Comparison of ENCODE assay signal across 7 cellular contexts in genomic region chr19:22633706-22634449, GRCh38.
A peak's percentile ranks its signal among the peaks of the same experiment; 100 is the strongest.
DNase-seq lines count a peak whose midpoint lies in the region; ATAC-seq lines count a peak whose summit lies in the region.
"Not testable (repeated sequence)": the region's sequence is repeated elsewhere in the genome, so short reads cannot be mapped to it uniquely, and the experiment has no call there.

TSS of gene ZNF492 (plus strand) at chr19:22634324. CDS start at chr19:22653400, 19,076 bp downstream.

- peak; percentile 83 for ATAC-seq in GM19023 (IDR thresholded peaks at IDR 0.05; ENCODE audit: unreplicated experiment)
- ATAC-seq in activated naive CD8-positive, alpha-beta T cell treated with anti-CD3 and anti-CD28 coated beads, Interleukin-2, amount 50 U/mL, for 24 hours = peak; percentile 97

- peak; percentile 49 for DNase-seq in NCI-H1092 treated with DMSO at 0.1 percent for 48 hours (lab: John Stamatoyannopoulos, UW)
- DNase-seq in activated CD4-positive, alpha-beta T cell treated with anti-CD3 and anti-CD28 coated beads for 24 hours (ENCODE audit: low read depth in 2 of 2) = peak; percentile 62 to 69
- peak; percentile 77 for DNase-seq in activated naive CD8-positive, alpha-beta T cell treated with anti-CD3 and anti-CD28 coated beads, Interleukin-2, amount 50 U/mL, for 24 hours
- peak; percentile 83 for DNase-seq in fibroblast of the conjunctiva (ENCODE audit: low read depth)
- DNase-seq in stimulated activated CD4-positive, alpha-beta T cell treated with anti-CD3 and anti-CD28 coated beads, Interleukin-4, amount 100 ng/mL, for 4 hours = peak; percentile 72 to 80

- H3K27me3 Mint-ChIP-seq in activated naive CD8-positive, alpha-beta T cell treated with anti-CD3 and anti-CD28 coated beads, Interleukin-2, amount 50 U/mL, for 24 hours = not testable (repeated sequence)

- peak within 1 kb of the TSS; percentile 30 to 80 for H3K4me3 ChIP-seq in muscle layer of duodenum (ENCODE audit: low read depth in 1 of 2, low read length in 2 of 2)

- H3K36me3 ChIP-seq in muscle layer of duodenum (ENCODE audit: control insufficient read depth in 1 of 2, insufficient read depth in 2 of 2, low read length in 2 of 2) = not testable (repeated sequence)

- peak within 1 kb of the TSS; percentile 90 for H3K27ac Mint-ChIP-seq in activated naive CD8-positive, alpha-beta T cell treated with anti-CD3 and anti-CD28 coated beads, Interleukin-2, amount 50 U/mL, for 24 hours

- H3K4me3 Mint-ChIP-seq in activated naive CD8-positive, alpha-beta T cell treated with anti-CD3 and anti-CD28 coated beads, Interleukin-2, amount 50 U/mL, for 24 hours = peak within 1 kb of the TSS; percentile 92

- H3K4me1 Mint-ChIP-seq in activated naive CD8-positive, alpha-beta T cell treated with anti-CD3 and anti-CD28 coated beads, Interleukin-2, amount 50 U/mL, for 24 hours = peaks cover 12% of the 10 kb centered on the region

- H3K36me3 Mint-ChIP-seq in activated naive CD8-positive, alpha-beta T cell treated with anti-CD3 and anti-CD28 coated beads, Interleukin-2, amount 50 U/mL, for 24 hours (ENCODE audit: low read depth) = not testable (repeated sequence)

- peaks cover 12% of the 10 kb centered on the region for H3K9me3 Mint-ChIP-seq in activated naive CD8-positive, alpha-beta T cell treated with anti-CD3 and anti-CD28 coated beads, Interleukin-2, amount 50 U/mL, for 24 hours

- H3K27me3 ChIP-seq in muscle layer of duodenum (ENCODE audit: low read depth, low read length) = not testable (repeated sequence)

- H3K9me3 ChIP-seq in muscle layer of duodenum (ENCODE audit: control insufficient read depth in 1 of 2, low read length in 2 of 2) = not testable (repeated sequence)

- H3K4me1 ChIP-seq in muscle layer of duodenum (ENCODE audit: control insufficient read depth in 1 of 2, insufficient read depth in 2 of 2, low read length in 2 of 2) = not testable (repeated sequence)

- H3K27ac ChIP-seq in muscle layer of duodenum (ENCODE audit: low read length) = not testable (repeated sequence)
